Comparison of ENCODE assay signal across 23 cellular contexts in genomic region chr20:61450549-61450948, GRCh38.
"Had no signal": no experiment of that assay in that cellular context is flagged by ENCODE, and none has a peak within 500 bp of the region (broad histone marks: within the 10 kb centered on the region; RNA-seq: fewer than 3 reads in every experiment).

No MANE protein-coding gene starts in this region.

- DNase-seq: colonic mucosa; effector CD8-positive, alpha-beta T cell; endodermal cell; foreskin fibroblast; gastrocnemius medialis; left cardiac atrium; left lung; natural killer cell; right lobe of liver; small intestine; stimulated activated CD4-positive, alpha-beta T cell treated with anti-CD3 and anti-CD28 coated beads, Interleukin-15, amount 100 ng/mL, for 24 hours; stimulated activated CD4-positive, alpha-beta T cell treated with anti-CD3 and anti-CD28 coated beads, Interleukin-2, amount 100 ng/mL, for 48 hours; stimulated activated naive B cell treated with anti-CD40 and anti-IgM and Interleukin-4, amounts not matched to agents 10 μg/mL and 1 μg/mL and 100 μg/mL, for 72 hours; upper lobe of left lung had no signal

- ATAC-seq: esophagus mucosa; gastrocnemius medialis; left cardiac atrium; left lung; natural killer cell; right lobe of liver; stimulated activated naive B cell treated with anti-CD40 and anti-IgM and Interleukin-4, amounts not matched to agents 10 μg/mL and 1 μg/mL and 100 μg/mL, for 72 hours had no signal

- H3K9me3 ChIP-seq: colonic mucosa, gastrocnemius medialis, neutrophil, right lobe of liver, thoracic aorta, tibial nerve, upper lobe of left lung had no signal

- H3K27me3 Mint-ChIP-seq: dendritic cell treated with granulocyte-macrophage colony-stimulating factor and Interleukin-4, amounts not matched to agents 40 ng/mL and 50 ng/mL, for 4 days; stimulated activated naive B cell treated with anti-CD40 and anti-IgM and Interleukin-4, amounts not matched to agents 10 μg/mL and 1 μg/mL and 100 μg/mL, for 72 hours; stimulated activated naive CD8-positive, alpha-beta T cell treated with anti-CD3 and anti-CD28 coated beads, Interleukin-15, Interleukin-2, amounts not matched to agents 100 ng/mL and 50 ng/mL, for 24 hours had no signal

- H3K36me3 ChIP-seq: colonic mucosa, gastrocnemius medialis, left lung, neutrophil, right lobe of liver, thoracic aorta, tibial nerve, upper lobe of left lung had no signal

- H3K4me1 Mint-ChIP-seq: natural killer cell; stimulated activated naive B cell treated with anti-CD40 and anti-IgM and Interleukin-4, amounts not matched to agents 10 μg/mL and 1 μg/mL and 100 μg/mL, for 72 hours had no signal

- H3K9me3 Mint-ChIP-seq: endodermal cell; stimulated activated naive B cell treated with anti-CD40 and anti-IgM and Interleukin-4, amounts not matched to agents 10 μg/mL and 1 μg/mL and 100 μg/mL, for 72 hours had no signal

- H3K4me3 Mint-ChIP-seq: dendritic cell treated with granulocyte-macrophage colony-stimulating factor and Interleukin-4, amounts not matched to agents 40 ng/mL and 50 ng/mL, for 4 days; endodermal cell; natural killer cell; stimulated activated naive B cell treated with anti-CD40 and anti-IgM and Interleukin-4, amounts not matched to agents 10 μg/mL and 1 μg/mL and 100 μg/mL, for 72 hours; stimulated activated naive CD8-positive, alpha-beta T cell treated with anti-CD3 and anti-CD28 coated beads, Interleukin-15, Interleukin-2, amounts not matched to agents 100 ng/mL and 50 ng/mL, for 24 hours had no signal

- H3K36me3 Mint-ChIP-seq: natural killer cell; stimulated activated naive B cell treated with anti-CD40 and anti-IgM and Interleukin-4, amounts not matched to agents 10 μg/mL and 1 μg/mL and 100 μg/mL, for 72 hours had no signal

- H3K27ac Mint-ChIP-seq: dendritic cell treated with granulocyte-macrophage colony-stimulating factor and Interleukin-4, amounts not matched to agents 40 ng/mL and 50 ng/mL, for 4 days; endodermal cell; natural killer cell; progenitor cell of endocrine pancreas; stimulated activated naive B cell treated with anti-CD40 and anti-IgM and Interleukin-4, amounts not matched to agents 10 μg/mL and 1 μg/mL and 100 μg/mL, for 72 hours; stimulated activated naive CD8-positive, alpha-beta T cell treated with anti-CD3 and anti-CD28 coated beads, Interleukin-15, Interleukin-2, amounts not matched to agents 100 ng/mL and 50 ng/mL, for 24 hours had no signal

- H3K27ac ChIP-seq: colonic mucosa, epithelial cell of prostate, gastrocnemius medialis, left lung, neutrophil, parathyroid adenoma, right lobe of liver, thoracic aorta, tibial nerve, upper lobe of left lung had no signal
